Comparison of ENCODE assay signal across 18 cellular contexts in the genomic region with DNA sequence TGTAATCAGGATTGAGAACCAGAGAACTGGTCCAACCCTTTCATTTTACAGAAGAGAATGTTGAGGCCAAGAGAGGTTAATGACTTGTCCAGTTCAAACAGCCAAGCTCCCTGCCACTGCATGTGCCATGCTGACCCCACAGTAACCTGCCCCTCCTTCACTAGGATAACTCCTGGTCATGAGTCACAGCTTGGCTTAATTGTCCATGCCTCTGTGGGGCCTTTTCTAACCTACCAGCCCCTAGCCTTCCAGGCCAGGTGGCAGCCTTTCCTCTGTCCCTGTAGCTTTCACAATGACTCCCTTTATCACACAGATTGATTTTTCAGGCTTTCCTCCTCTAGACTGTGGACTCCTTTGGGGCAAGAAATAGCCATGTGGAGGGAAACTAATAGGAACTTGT.
DNase-seq lines count a peak whose midpoint lies in the region; ATAC-seq, FAIRE-seq and TF ChIP-seq lines count a peak whose summit lies in the region.
"Had no signal": no experiment of that assay in that cellular context is flagged by ENCODE, and none has a peak within 500 bp of the region (broad histone marks: within the 10 kb centered on the region; RNA-seq: fewer than 3 reads in every experiment).

No MANE protein-coding gene starts in this region.

- H3K27me3 ChIP-seq in bronchial epithelial cell (ENCODE audit: control insufficient read depth, insufficient read depth, low read length) (no peaks in the 10 kb centered on the region), mesenchymal stem cell (ENCODE audit: control insufficient read depth in 1 of 2, insufficient read depth in 1 of 2, low read length in 2 of 2) (no peaks in the 10 kb centered on the region)
- H3K27me3 ChIP-seq: gastroesophageal sphincter, SJSA1, tibial nerve had no signal

- H3K36me3 ChIP-seq in bronchial epithelial cell (ENCODE audit: control insufficient read depth, insufficient read depth, low read length) (no peaks in the 10 kb centered on the region), mesenchymal stem cell (ENCODE audit: control insufficient read depth in 1 of 2, insufficient read depth in 2 of 2, low read depth in 1 of 2, low read length in 2 of 2) (no peaks in the 10 kb centered on the region)
- H3K36me3 ChIP-seq: gastroesophageal sphincter, SJSA1, tibial nerve had no signal

- no peak for TF ChIP-seq CTCF in bronchial epithelial cell (IDR thresholded peaks at IDR 0.05; ENCODE audit: insufficient read depth, low read length, severe bottlenecking)

- H3K4ac ChIP-seq in mesenchymal stem cell (ENCODE audit: low read depth in 1 of 2, low read length in 2 of 2) = no peak overlapping the region

- no peak overlapping the region for H3K27ac ChIP-seq in mesenchymal stem cell (ENCODE audit: low read length, poor library complexity, severe bottlenecking)
- H3K27ac ChIP-seq: gastroesophageal sphincter, SJSA1, tibial nerve had no signal

- no peak overlapping the region for H2AK5ac ChIP-seq in mesenchymal stem cell (ENCODE audit: low read length, severe bottlenecking)

- no peak overlapping the region for H3K4me2 ChIP-seq in mesenchymal stem cell (ENCODE audit: low read length, poor library complexity, severe bottlenecking)

- no peaks in the 10 kb centered on the region for H3K79me1 ChIP-seq in mesenchymal stem cell (replicated peaks; ENCODE audit: low read length, poor library complexity, severe bottlenecking)

- DNase-seq in COLO829 (ENCODE audit: low spot score) (peak; percentile 51), LHCN-M2 (ENCODE audit: low read depth) (peak; percentile 27), bronchial epithelial cell (ENCODE audit: low read depth) (peak; percentile 37), mesenchymal stem cell (peak; percentile 13), G401 (ENCODE audit: low spot score) (no peak), GF-D8 (lab: John Stamatoyannopoulos, UW) (no peak)
- DNase-seq in stimulated activated CD4-positive, alpha-beta T cell treated with anti-CD3 and anti-CD28 coated beads, Interleukin-4, amount 100 ng/mL, for 24 hours = no peak
- DNase-seq: activated CD4-positive, alpha-beta T cell treated with anti-CD3 and anti-CD28 coated beads for 36 hours; CD4-positive, alpha-beta T cell; NCI-H1105; NCI-H345 had no signal

- no peak for ATAC-seq in HG02973 (IDR thresholded peaks at IDR 0.05; ENCODE audit: unreplicated experiment)
- ATAC-seq: activated CD4-positive, alpha-beta T cell treated with anti-CD3 and anti-CD28 coated beads for 36 hours; gastroesophageal sphincter; K562; stimulated activated memory B cell treated with anti-CD40 and anti-IgM and Interleukin-4, amounts not matched to agents 10 μg/mL and 1 μg/mL and 100 μg/mL, for 72 hours had no signal

- H3K9ac ChIP-seq in mesenchymal stem cell (ENCODE audit: low read length) = no peak overlapping the region

- no peak overlapping the region for H4K8ac ChIP-seq in mesenchymal stem cell (ENCODE audit: low read length)

- FAIRE-seq in bronchial epithelial cell (lab: Jason Lieb, UNC) = no peak
- FAIRE-seq: G401.6, K562 had no signal

- no peak overlapping the region for H2BK5ac ChIP-seq in mesenchymal stem cell (ENCODE audit: low read depth, low read length, poor library complexity, severe bottlenecking)

- H2BK15ac ChIP-seq in mesenchymal stem cell (ENCODE audit: low read depth, poor library complexity, severe bottlenecking) = no peak overlapping the region

- no peaks in the 10 kb centered on the region for H3K9me3 ChIP-seq in mesenchymal stem cell (ENCODE audit: control insufficient read depth, low read length)
- H3K9me3 ChIP-seq: SJSA1, tibial nerve had no signal

- no peak overlapping the region for H2AFZ ChIP-seq in mesenchymal stem cell (ENCODE audit: low read depth, low read length)

- no peak overlapping the region for H4K91ac ChIP-seq in mesenchymal stem cell (ENCODE audit: low read length)

- H3K14ac ChIP-seq in mesenchymal stem cell (ENCODE audit: low read length in 2 of 2) = no peak overlapping the region

- peaks cover 4% of the 10 kb centered on the region for H3K4me1 ChIP-seq in mesenchymal stem cell (ENCODE audit: control insufficient read depth, insufficient read depth, low read depth, low read length)
- H3K4me1 ChIP-seq: gastroesophageal sphincter, SJSA1, tibial nerve had no signal

- no peak overlapping the region for H3K18ac ChIP-seq in mesenchymal stem cell (ENCODE audit: low read depth in 1 of 2, low read length in 2 of 2)

- H3K23ac ChIP-seq in mesenchymal stem cell (ENCODE audit: low read length in 2 of 2) = no peak overlapping the region

- H2BK12ac ChIP-seq in mesenchymal stem cell (ENCODE audit: low read length in 2 of 2) = no peak overlapping the region

- H2BK120ac ChIP-seq in mesenchymal stem cell (ENCODE audit: low read depth, low read length) = no peak overlapping the region

- in situ Hi-C loops in G401 (cut with HindIII; ENCODE audit: low sequenced_read_pairs) = no loop called here

- no peak overlapping the region for H3K4me3 ChIP-seq in bronchial epithelial cell (ENCODE audit: low read depth, low read length)
- H3K4me3 ChIP-seq in mesenchymal stem cell (ENCODE audit: insufficient read depth in 1 of 2, low read depth in 1 of 2, low read length in 2 of 2) = no peak overlapping the region
- H3K4me3 ChIP-seq: gastroesophageal sphincter, K562, SJSA1, tibial nerve had no signal

Comparison
In these comparisons a context has a peak if more than half of its experiments do, and no peak if none do; other contexts are left out.
1. DNase-seq: peak in COLO829 (single experiment), LHCN-M2 (single experiment), bronchial epithelial cell (single experiment) and mesenchymal stem cell (single experiment); none in stimulated activated CD4-positive, alpha-beta T cell treated with anti-CD3 and anti-CD28 coated beads, Interleukin-4, amount 100 ng/mL, for 24 hours (single experiment), G401 (single experiment) and GF-D8 (single experiment).